In genomic region chr9:95974389-95974788, GRCh38 we compare ENCODE assay signal across 31 cellular contexts.
"Had no signal": no experiment of that assay in that cellular context is flagged by ENCODE, and none has a peak within 500 bp of the region (broad histone marks: within the 10 kb centered on the region; RNA-seq: fewer than 3 reads in every experiment).

No MANE protein-coding gene starts in this region.

- H3K27me3 Mint-ChIP-seq: activated B cell treated with CpG ODN at 0.5 μM for 24 hours; activated CD4-positive, alpha-beta memory T cell treated with anti-CD3 and anti-CD28 coated beads, Interleukin-2, amount 10 ng/mL, durations not matched to agents 7 days and 5 days; activated CD4-positive, alpha-beta T cell treated with anti-CD3 and anti-CD28 coated beads, Interleukin-2, amount 10 ng/mL, durations not matched to agents 7 days and 5 days; activated naive CD4-positive, alpha-beta T cell treated with anti-CD3 and anti-CD28 coated beads, Interleukin-2, amount 10 ng/mL, durations not matched to agents 7 days and 5 days; effector memory CD8-positive, alpha-beta T cell; T-helper 17 cell had no signal

- H3K4me3 Mint-ChIP-seq: activated B cell treated with CpG ODN at 0.5 μM for 24 hours; activated CD4-positive, alpha-beta memory T cell treated with anti-CD3 and anti-CD28 coated beads, Interleukin-2, amount 10 ng/mL, durations not matched to agents 7 days and 5 days; activated CD4-positive, alpha-beta T cell treated with anti-CD3 and anti-CD28 coated beads, Interleukin-2, amount 10 ng/mL, durations not matched to agents 7 days and 5 days; activated naive CD4-positive, alpha-beta T cell treated with anti-CD3 and anti-CD28 coated beads, Interleukin-2, amount 10 ng/mL, durations not matched to agents 7 days and 5 days; activated T-helper 1 cell treated with anti-CD3 and anti-CD28 coated beads, Interleukin-12 subunit alpha, Interleukin-12 subunit beta, Interleukin-2, Interleukin-4 antibody, amounts not matched to agents 30 ng/mL and 10 ng/mL and 1 ng/mL, durations not matched to agents 14 hours and 24 hours and 36 hours; effector memory CD8-positive, alpha-beta T cell; T-helper 17 cell; T-helper 2 cell treated with Interferon-gamma antibody and Interleukin-4, amounts not matched to agents 5 μg/mL and 100 μg/mL, for 36 hours had no signal

- H3K27ac Mint-ChIP-seq: activated B cell treated with CpG ODN at 0.5 μM for 24 hours; activated CD4-positive, alpha-beta memory T cell treated with anti-CD3 and anti-CD28 coated beads, Interleukin-2, amount 10 ng/mL, durations not matched to agents 7 days and 5 days; activated CD4-positive, alpha-beta T cell treated with anti-CD3 and anti-CD28 coated beads, Interleukin-2, amount 10 ng/mL, durations not matched to agents 7 days and 5 days; activated naive CD4-positive, alpha-beta T cell treated with anti-CD3 and anti-CD28 coated beads, Interleukin-2, amount 10 ng/mL, durations not matched to agents 7 days and 5 days; activated naive CD4-positive, alpha-beta T cell treated with anti-CD3 and anti-CD28 coated beads, Interleukin-2, amount 50 U/mL, for 72 hours; activated T-helper 1 cell treated with anti-CD3 and anti-CD28 coated beads, Interleukin-12 subunit alpha, Interleukin-12 subunit beta, Interleukin-2, Interleukin-4 antibody, amounts not matched to agents 30 ng/mL and 10 ng/mL and 1 ng/mL, durations not matched to agents 14 hours and 24 hours and 36 hours; T-helper 2 cell treated with Interferon-gamma antibody and Interleukin-4, amounts not matched to agents 5 μg/mL and 100 μg/mL, for 36 hours had no signal

- ATAC-seq: body of pancreas; effector memory CD8-positive, alpha-beta T cell; foreskin keratinocyte; gastrocnemius medialis; heart left ventricle; T-helper 17 cell had no signal

- DNase-seq: activated B cell treated with CpG ODN at 0.5 μM for 24 hours; activated CD4-positive, alpha-beta memory T cell treated with anti-CD3 and anti-CD28 coated beads, Interleukin-2, amount 10 ng/mL, durations not matched to agents 7 days and 5 days; activated CD4-positive, alpha-beta T cell treated with anti-CD3 and anti-CD28 coated beads for 1 hour; activated CD4-positive, alpha-beta T cell treated with anti-CD3 and anti-CD28 coated beads for 4 hours; activated CD4-positive, alpha-beta T cell treated with anti-CD3 and anti-CD28 coated beads, Interleukin-2, amount 10 ng/mL, durations not matched to agents 7 days and 5 days; activated CD4-positive, alpha-beta T cell treated with anti-CD3 and anti-CD28 coated beads, Interleukin-2, amount 50 U/mL, for 4 hours; activated gamma-delta T cell; activated naive CD4-positive, alpha-beta T cell; activated naive CD4-positive, alpha-beta T cell treated with anti-CD3 and anti-CD28 coated beads, Interleukin-2, amount 10 ng/mL, durations not matched to agents 7 days and 5 days; activated T-cell treated with anti-CD3 and anti-CD28 coated beads, Interleukin-2, amount 50 U/mL, for 1 hour; activated T-cell treated with anti-CD3 and anti-CD28 coated beads, Interleukin-2, amount 50 U/mL, for 48 hours; adrenal gland; amygdala; aorta; body of pancreas; caudate nucleus; cortex of kidney; dermis blood vessel endothelial cell; effector CD4-positive, alpha-beta T cell; effector memory CD8-positive, alpha-beta T cell; erythroblast; foreskin keratinocyte; gastrocnemius medialis; glutamatergic neuron; heart left ventricle; T-helper 17 cell; T1000; WERI-Rb-1 had no signal

- H3K4me1 Mint-ChIP-seq: activated B cell treated with CpG ODN at 0.5 μM for 24 hours had no signal

- H3K9me3 Mint-ChIP-seq: activated naive CD4-positive, alpha-beta T cell treated with anti-CD3 and anti-CD28 coated beads, Interleukin-2, amount 10 ng/mL, durations not matched to agents 7 days and 5 days; effector memory CD8-positive, alpha-beta T cell; T-helper 2 cell treated with Interferon-gamma antibody and Interleukin-4, amounts not matched to agents 5 μg/mL and 100 μg/mL, for 36 hours had no signal
